ENCODE assay signal across 1 cellular context in genomic region chr11:67317365-67318238, GRCh38.
A peak's percentile ranks its signal among the peaks of the same experiment; 100 is the strongest.
TF ChIP-seq lines count a peak whose summit lies in the region.

No MANE protein-coding gene starts in this region.

TF ChIP-seq in HepG2, 621 proteins besides CTCF, POLR2A, EP300 and RAD21 (continued from another document and continues in another):
- TF ChIP-seq ZNF142 (CRISPR knock-in tag; IDR thresholded peaks at IDR 0.05) (no peak; the same call in 1 of the 2 replicates), ZNF441 (CRISPR knock-in tag; IDR thresholded peaks at IDR 0.05; ENCODE audit: borderline replicate concordance) (no peak), PHF20 (CRISPR knock-in tag; IDR thresholded peaks at IDR 0.05) (peak; percentile 68; the same call in 1 of the 2 replicates), ZNF83 (CRISPR knock-in tag; IDR thresholded peaks at IDR 0.05; ENCODE audit: borderline replicate concordance) (0 out of 2 replicates have a peak, but pooled peaks have one; percentile 50), FOXA3 (CRISPR knock-in tag; IDR thresholded peaks at IDR 0.05) (0 out of 2 replicates have a peak, but pooled peaks have one; percentile 35), NCOR1 (IDR thresholded peaks at IDR 0.05; ENCODE audit: borderline replicate concordance, low read length) (no peak), ATF7-NPFF (CRISPR knock-in tag; IDR thresholded peaks at IDR 0.05; ENCODE audit: low read depth) (peak; percentile 46), ARID2 (CRISPR knock-in tag; IDR thresholded peaks at IDR 0.05; ENCODE audit: borderline replicate concordance) (0 out of 2 replicates have a peak, but pooled peaks have one; percentile 16), CREB1 (IDR thresholded peaks at IDR 0.05) (no peak), CREB1 (CRISPR knock-in tag; IDR thresholded peaks at IDR 0.05) (0 out of 2 replicates have a peak, but pooled peaks have one; percentile 22), PAWR (CRISPR knock-in tag; IDR thresholded peaks at IDR 0.05; ENCODE audit: borderline replicate concordance) (no peak), ZBED4 (CRISPR knock-in tag; IDR thresholded peaks at IDR 0.05; ENCODE audit: borderline replicate concordance) (peak; percentile 77; the same call in 1 of the 2 replicates), ZNF260 (CRISPR knock-in tag; IDR thresholded peaks at IDR 0.05; ENCODE audit: borderline replicate concordance, low read depth) (no peak), ESRRA (CRISPR knock-in tag; IDR thresholded peaks at IDR 0.05; ENCODE audit: low read depth) (0 out of 2 replicates have a peak, but pooled peaks have one; percentile 21), DNMT1 (CRISPR knock-in tag; IDR thresholded peaks at IDR 0.05) (0 out of 2 replicates have a peak, but pooled peaks have one; percentile 14), ZNF432 (CRISPR knock-in tag; IDR thresholded peaks at IDR 0.05; ENCODE audit: borderline replicate concordance) (no peak), ZNF253 (CRISPR knock-in tag; IDR thresholded peaks at IDR 0.05; ENCODE audit: borderline replicate concordance) (no peak), CSRNP2 (CRISPR knock-in tag; conservative IDR thresholded peaks at IDR 0.05; ENCODE audit: low read depth) (no peak), PTBP1 (IDR thresholded peaks at IDR 0.05; ENCODE audit: low read depth, low read length, poor library complexity, severe bottlenecking) (no peak), PITX1 (CRISPR knock-in tag; IDR thresholded peaks at IDR 0.05) (peak; percentile 68), HMG20A (CRISPR knock-in tag; IDR thresholded peaks at IDR 0.05; ENCODE audit: borderline replicate concordance) (no peak; the same call in 1 of the 2 replicates), ZNF232 (CRISPR knock-in tag; IDR thresholded peaks at IDR 0.05; ENCODE audit: borderline replicate concordance) (0 out of 2 replicates have a peak, but pooled peaks have one; percentile 27), ZFX (CRISPR knock-in tag; IDR thresholded peaks at IDR 0.05; ENCODE audit: low read depth) (peak; percentile 85), ZMYM2 (CRISPR knock-in tag; IDR thresholded peaks at IDR 0.05) (no peak), ZKSCAN5 (CRISPR knock-in tag; IDR thresholded peaks at IDR 0.05) (no peak), ZIK1 (CRISPR knock-in tag; IDR thresholded peaks at IDR 0.05; ENCODE audit: borderline replicate concordance, low read depth) (0 out of 2 replicates have a peak, but pooled peaks have one; percentile 15), ZNF44 (CRISPR knock-in tag; IDR thresholded peaks at IDR 0.05) (0 out of 2 replicates have a peak, but pooled peaks have one; percentile 78), TAF1 (CRISPR knock-in tag; IDR thresholded peaks at IDR 0.05) (peak; percentile 74), KDM2A (CRISPR knock-in tag; IDR thresholded peaks at IDR 0.05; ENCODE audit: borderline replicate concordance, low read depth) (peak; percentile 92), MXI1 (IDR thresholded peaks at IDR 0.05; ENCODE audit: borderline replicate concordance, low read depth, low read length) (peak; percentile 92), ZFYVE20 (CRISPR knock-in tag; IDR thresholded peaks at IDR 0.05; ENCODE audit: borderline replicate concordance, low read depth) (no peak), ZNF710 (CRISPR knock-in tag; IDR thresholded peaks at IDR 0.05; ENCODE audit: borderline replicate concordance) (peak; percentile 67), MED8 (CRISPR knock-in tag; IDR thresholded peaks at IDR 0.05; ENCODE audit: insufficient replicate concordance) (peak; percentile 74), KAT2B (IDR thresholded peaks at IDR 0.05; ENCODE audit: borderline replicate concordance, low read depth, low read length) (no peak), SOX5 (CRISPR knock-in tag; IDR thresholded peaks at IDR 0.05; ENCODE audit: borderline replicate concordance) (0 out of 2 replicates have a peak, but pooled peaks have one; percentile 29), ZNF282 (IDR thresholded peaks at IDR 0.05; ENCODE audit: partially characterized antibody) (no peak), POLR2AphosphoS5 (IDR thresholded peaks at IDR 0.05; ENCODE audit: low read depth, low read length) (peak; percentile 80), TBL1XR1 (IDR thresholded peaks at IDR 0.05; ENCODE audit: borderline replicate concordance, low read length, partially characterized antibody) (peak; percentile 21), HCFC1 (IDR thresholded peaks at IDR 0.05; ENCODE audit: low read depth, low read length) (peak; percentile 91), ZNF468 (CRISPR knock-in tag; IDR thresholded peaks at IDR 0.05) (no peak)
- TF ChIP-seq, protein P1, sequence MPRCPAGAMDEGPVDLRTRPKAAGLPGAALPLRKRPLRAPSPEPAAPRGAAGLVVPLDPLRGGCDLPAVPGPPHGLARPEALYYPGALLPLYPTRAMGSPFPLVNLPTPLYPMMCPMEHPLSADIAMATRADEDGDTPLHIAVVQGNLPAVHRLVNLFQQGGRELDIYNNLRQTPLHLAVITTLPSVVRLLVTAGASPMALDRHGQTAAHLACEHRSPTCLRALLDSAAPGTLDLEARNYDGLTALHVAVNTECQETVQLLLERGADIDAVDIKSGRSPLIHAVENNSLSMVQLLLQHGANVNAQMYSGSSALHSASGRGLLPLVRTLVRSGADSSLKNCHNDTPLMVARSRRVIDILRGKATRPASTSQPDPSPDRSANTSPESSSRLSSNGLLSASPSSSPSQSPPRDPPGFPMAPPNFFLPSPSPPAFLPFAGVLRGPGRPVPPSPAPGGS (CRISPR knock-in tag; IDR thresholded peaks at IDR 0.05) = peak; percentile 71; the same call in 1 of the 2 replicates
- TF ChIP-seq, protein P2, sequence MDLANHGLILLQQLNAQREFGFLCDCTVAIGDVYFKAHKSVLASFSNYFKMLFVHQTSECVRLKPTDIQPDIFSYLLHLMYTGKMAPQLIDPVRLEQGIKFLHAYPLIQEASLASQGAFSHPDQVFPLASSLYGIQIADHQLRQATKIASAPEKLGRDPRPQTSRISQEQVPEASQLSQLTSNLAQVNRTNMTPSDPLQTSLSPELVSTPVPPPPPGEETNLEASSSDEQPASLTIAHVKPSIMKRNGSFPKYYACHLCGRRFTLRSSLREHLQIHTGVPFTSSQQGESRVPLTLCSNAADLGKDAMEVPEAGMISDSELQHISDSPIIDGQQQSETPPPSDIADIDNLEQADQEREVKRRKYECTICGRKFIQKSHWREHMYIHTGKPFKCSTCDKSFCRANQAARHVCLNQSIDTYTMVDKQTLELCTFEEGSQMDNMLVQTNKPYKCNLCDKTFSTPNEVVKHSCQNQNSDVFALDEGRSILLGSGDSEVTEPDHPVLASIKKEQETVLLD (CRISPR knock-in tag; IDR thresholded peaks at IDR 0.05; ENCODE audit: low read depth) = no peak
- TF ChIP-seq, protein P3, sequence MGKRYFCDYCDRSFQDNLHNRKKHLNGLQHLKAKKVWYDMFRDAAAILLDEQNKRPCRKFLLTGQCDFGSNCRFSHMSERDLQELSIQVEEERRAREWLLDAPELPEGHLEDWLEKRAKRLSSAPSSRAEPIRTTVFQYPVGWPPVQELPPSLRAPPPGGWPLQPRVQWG (CRISPR knock-in tag; IDR thresholded peaks at IDR 0.05; ENCODE audit: borderline replicate concordance, low read depth) = no peak
